ENCODE assay signal across 1 cellular context in genomic region chr17:44830359-44831269, GRCh38.
TF ChIP-seq lines count a peak whose summit lies in the region.

No MANE protein-coding gene starts in this region.

TF ChIP-seq in K562, 482 proteins besides CTCF, POLR2A, EP300 and RAD21 (continued from another document):
- no peak for TF ChIP-seq POLR2G (IDR thresholded peaks at IDR 0.05; ENCODE audit: low read depth, low read length)
- TF ChIP-seq ZBTB7A (IDR thresholded peaks at IDR 0.05; ENCODE audit: borderline replicate concordance, control insufficient read depth, low read depth, low read length), result peak; percentile 47; the same call in 1 of the 2 replicates
- TF ChIP-seq EZH2 (IDR thresholded peaks at IDR 0.05; ENCODE audit: borderline replicate concordance, low read depth, low read length), result peak; percentile 92; the same call in 1 of the 2 replicates
- TF ChIP-seq HIVEP1 (CRISPR knock-in tag; IDR thresholded peaks at IDR 0.05), result no peak
- TF ChIP-seq RFX5 (IDR thresholded peaks at IDR 0.05; ENCODE audit: low read depth, low read length), result no peak
- no peak for TF ChIP-seq SIX5 (IDR thresholded peaks at IDR 0.05; ENCODE audit: borderline replicate concordance in 1 of 2, insufficient read depth in 1 of 2, low read depth in 1 of 2, low read length in 2 of 2)
- TF ChIP-seq SRSF9 (IDR thresholded peaks at IDR 0.05; ENCODE audit: borderline replicate concordance, low read depth, low read length), result no peak
- no peak for TF ChIP-seq NRF1 (conservative IDR thresholded peaks at IDR 0.05 in 1 of 2, IDR thresholded peaks at IDR 0.05 in 1 of 2)
- TF ChIP-seq CBX2 (IDR thresholded peaks at IDR 0.05; ENCODE audit: insufficient read depth, low read length, poor library complexity, severe bottlenecking), result peak; percentile 60
- TF ChIP-seq FOSL1 (tag; conservative IDR thresholded peaks at IDR 0.05), result no peak
- no peak for TF ChIP-seq HMG20B (CRISPR knock-in tag; IDR thresholded peaks at IDR 0.05)
- TF ChIP-seq MYC (IDR thresholded peaks at IDR 0.05; ENCODE audit: low read depth, low read length), result no peak
- no peak for TF ChIP-seq MYC (CRISPR knock-in tag; IDR thresholded peaks at IDR 0.05; ENCODE audit: borderline replicate concordance, low read depth)
- TF ChIP-seq TAF1 (IDR thresholded peaks at IDR 0.05; ENCODE audit: control insufficient read depth, extremely low read depth, insufficient read depth, low read length, severe bottlenecking), result no peak
- no peak for TF ChIP-seq CEBPG (CRISPR knock-in tag; IDR thresholded peaks at IDR 0.05)
- TF ChIP-seq CEBPG (tag; conservative IDR thresholded peaks at IDR 0.05 in 1 of 2, IDR thresholded peaks at IDR 0.05 in 1 of 2), result no peak
- no peak for TF ChIP-seq CHAMP1 (IDR thresholded peaks at IDR 0.05)
- TF ChIP-seq PATZ1 (CRISPR knock-in tag; IDR thresholded peaks at IDR 0.05; ENCODE audit: borderline replicate concordance), result no peak
